Comparison of ENCODE assay signal across 9 cellular contexts in the genomic region with DNA sequence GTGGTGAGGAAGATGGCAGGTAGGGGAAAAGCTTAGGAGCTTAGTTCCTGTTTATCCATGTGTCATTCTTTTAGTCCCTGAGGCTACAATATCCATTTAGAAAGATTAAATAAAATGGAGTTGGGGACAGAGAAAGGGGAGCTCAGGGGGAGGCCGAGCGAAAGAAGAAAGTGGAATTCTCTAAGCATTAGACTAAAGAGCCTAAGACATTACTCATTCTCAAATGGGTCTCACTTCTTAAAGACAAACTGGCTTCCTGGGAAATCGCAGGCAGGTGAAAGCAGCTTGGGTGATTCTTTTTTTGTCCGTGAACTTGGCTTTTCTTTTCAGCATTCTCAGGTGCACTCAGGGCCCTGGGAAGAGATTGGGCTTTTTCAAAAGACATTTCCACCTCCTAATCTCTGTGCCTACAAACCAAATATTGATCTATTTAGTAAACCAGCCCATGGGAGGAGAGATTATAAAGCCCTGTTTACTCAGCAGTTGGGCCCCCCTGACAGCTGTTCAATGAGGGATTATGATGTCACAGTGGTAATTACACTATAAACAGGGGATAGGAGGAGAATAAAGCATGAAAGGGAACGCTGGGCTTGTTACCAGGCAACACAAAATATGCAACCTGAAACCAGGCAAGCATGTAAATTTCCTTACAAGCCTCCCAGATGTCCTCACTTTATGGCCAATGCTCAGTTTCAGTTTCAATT.
DNase-seq lines count a peak whose midpoint lies in the region; ATAC-seq and TF ChIP-seq lines count a peak whose summit lies in the region.
"Had no signal": no experiment of that assay in that cellular context is flagged by ENCODE, and none has a peak within 500 bp of the region (broad histone marks: within the 10 kb centered on the region; RNA-seq: fewer than 3 reads in every experiment).

No MANE protein-coding gene starts in this region.

- H2AFZ ChIP-seq in mesenchymal stem cell (ENCODE audit: low read depth, low read length): no peak overlapping the region

- no peaks in the 10 kb centered on the region for H3K36me3 ChIP-seq in mesenchymal stem cell (ENCODE audit: control insufficient read depth in 1 of 2, insufficient read depth in 2 of 2, low read depth in 1 of 2, low read length in 2 of 2)
- H3K36me3 ChIP-seq: thyroid gland had no signal

- H3K4me1 Mint-ChIP-seq in activated naive CD8-positive, alpha-beta T cell treated with anti-CD3 and anti-CD28 coated beads, Interleukin-2, amount 10 ng/mL, durations not matched to agents 7 days and 5 days: peaks cover 3% of the 10 kb centered on the region
- H3K4me1 Mint-ChIP-seq in activated naive CD8-positive, alpha-beta T cell treated with anti-CD3 and anti-CD28 coated beads for 36 hours: no peaks in the 10 kb centered on the region

- no peaks in the 10 kb centered on the region for H3K4me1 ChIP-seq in mesenchymal stem cell (ENCODE audit: control insufficient read depth, insufficient read depth, low read depth, low read length)

- H3K9me3 Mint-ChIP-seq in activated naive CD8-positive, alpha-beta T cell treated with anti-CD3 and anti-CD28 coated beads, Interleukin-2, amount 10 ng/mL, durations not matched to agents 7 days and 5 days: peaks cover 7% of the 10 kb centered on the region
- H3K9me3 Mint-ChIP-seq in activated naive CD8-positive, alpha-beta T cell treated with anti-CD3 and anti-CD28 coated beads for 36 hours: peaks cover 9% of the 10 kb centered on the region

- no peaks in the 10 kb centered on the region for H3K9me3 ChIP-seq in mesenchymal stem cell (ENCODE audit: control insufficient read depth, low read length)
- H3K9me3 ChIP-seq: thyroid gland had no signal

- no peak overlapping the region for H2BK120ac ChIP-seq in mesenchymal stem cell (ENCODE audit: low read depth, low read length)

- H3K9ac ChIP-seq in mesenchymal stem cell (ENCODE audit: low read length): peak overlapping the region; percentile 93

- no peaks in the 10 kb centered on the region for H3K27me3 Mint-ChIP-seq in activated naive CD8-positive, alpha-beta T cell treated with anti-CD3 and anti-CD28 coated beads, Interleukin-2, amount 10 ng/mL, durations not matched to agents 7 days and 5 days
- no peaks in the 10 kb centered on the region for H3K27me3 Mint-ChIP-seq in activated naive CD8-positive, alpha-beta T cell treated with anti-CD3 and anti-CD28 coated beads for 36 hours

- H2AK5ac ChIP-seq in mesenchymal stem cell (ENCODE audit: low read length, severe bottlenecking): no peak overlapping the region

- H3K27me3 ChIP-seq in mesenchymal stem cell (ENCODE audit: control insufficient read depth in 1 of 2, insufficient read depth in 1 of 2, low read length in 2 of 2): peaks cover 0 to 7% of the 10 kb centered on the region in 2 experiments
- H3K27me3 ChIP-seq: thyroid gland had no signal

- H4K91ac ChIP-seq in mesenchymal stem cell (ENCODE audit: low read length): no peak overlapping the region

- no peak for ATAC-seq in activated naive CD8-positive, alpha-beta T cell treated with anti-CD3 and anti-CD28 coated beads, Interleukin-2, amount 10 ng/mL, durations not matched to agents 7 days and 5 days (ENCODE audit: low read depth)
- ATAC-seq in GM21576 (IDR thresholded peaks at IDR 0.05; ENCODE audit: unreplicated experiment): no peak

- H3K4me3 ChIP-seq in choroid plexus epithelial cell (ENCODE audit: low read depth, low read length): peak overlapping the region; percentile 53
- H3K4me3 ChIP-seq in mesenchymal stem cell (ENCODE audit: insufficient read depth in 1 of 2, low read depth in 1 of 2, low read length in 2 of 2): peak overlapping the region in 1 of 2 experiments; percentile 64
- H3K4me3 ChIP-seq: thyroid gland had no signal

- H3K23ac ChIP-seq in mesenchymal stem cell (ENCODE audit: low read length in 2 of 2): no peak overlapping the region

- H3K4me3 Mint-ChIP-seq in activated naive CD8-positive, alpha-beta T cell treated with anti-CD3 and anti-CD28 coated beads, Interleukin-2, amount 10 ng/mL, durations not matched to agents 7 days and 5 days: peak overlapping the region; percentile 19
- no peak overlapping the region for H3K4me3 Mint-ChIP-seq in activated naive CD8-positive, alpha-beta T cell treated with anti-CD3 and anti-CD28 coated beads for 36 hours

- POLR2A ChIA-PET in activated naive CD8-positive, alpha-beta T cell treated with anti-CD3 and anti-CD28 coated beads, Interleukin-2, amount 10 ng/mL, durations not matched to agents 7 days and 5 days (lab: Charles Lee): no interaction called here

- no peak overlapping the region for H2BK15ac ChIP-seq in mesenchymal stem cell (ENCODE audit: low read depth, poor library complexity, severe bottlenecking)

- H3K79me1 ChIP-seq in mesenchymal stem cell (replicated peaks; ENCODE audit: low read length, poor library complexity, severe bottlenecking): no peaks in the 10 kb centered on the region

- TF ChIP-seq CTCF in choroid plexus epithelial cell (conservative IDR thresholded peaks at IDR 0.05; ENCODE audit: low read depth, low read length): no peak

- H2BK5ac ChIP-seq in mesenchymal stem cell (ENCODE audit: low read depth, low read length, poor library complexity, severe bottlenecking): no peak overlapping the region

- H3K27ac ChIP-seq in mesenchymal stem cell (ENCODE audit: low read length, poor library complexity, severe bottlenecking): peak overlapping the region; percentile 32

- H2BK12ac ChIP-seq in mesenchymal stem cell (ENCODE audit: low read length in 2 of 2): peak overlapping the region; percentile 33 to 38

- no peaks in the 10 kb centered on the region for H3K36me3 Mint-ChIP-seq in activated naive CD8-positive, alpha-beta T cell treated with anti-CD3 and anti-CD28 coated beads, Interleukin-2, amount 10 ng/mL, durations not matched to agents 7 days and 5 days
- no peaks in the 10 kb centered on the region for H3K36me3 Mint-ChIP-seq in activated naive CD8-positive, alpha-beta T cell treated with anti-CD3 and anti-CD28 coated beads for 36 hours

- H3K4ac ChIP-seq in mesenchymal stem cell (ENCODE audit: low read depth in 1 of 2, low read length in 2 of 2): no peak overlapping the region

- no peak overlapping the region for H3K27ac Mint-ChIP-seq in activated naive CD8-positive, alpha-beta T cell treated with anti-CD3 and anti-CD28 coated beads, Interleukin-2, amount 10 ng/mL, durations not matched to agents 7 days and 5 days
- H3K27ac Mint-ChIP-seq in activated naive CD8-positive, alpha-beta T cell treated with anti-CD3 and anti-CD28 coated beads for 36 hours: no peak overlapping the region

- H3K18ac ChIP-seq in mesenchymal stem cell (ENCODE audit: low read depth in 1 of 2, low read length in 2 of 2): peak overlapping the region in 1 of 2 experiments; percentile 37

- H4K8ac ChIP-seq in mesenchymal stem cell (ENCODE audit: low read length): no peak overlapping the region

- DNase-seq in activated naive CD8-positive, alpha-beta T cell treated with anti-CD3 and anti-CD28 coated beads, Interleukin-2, amount 10 ng/mL, durations not matched to agents 7 days and 5 days: no peak
- no peak for DNase-seq in activated naive CD8-positive, alpha-beta T cell treated with anti-CD3 and anti-CD28 coated beads for 36 hours
- peak; percentile 91 for DNase-seq in NCI-H2171 (lab: John Stamatoyannopoulos, UW)
- DNase-seq in choroid plexus epithelial cell (ENCODE audit: low read depth): peak; percentile 87
- peak; percentile 96 for DNase-seq in mesenchymal stem cell
- no peak for DNase-seq in C1 segment of cervical spinal cord (lab: John Stamatoyannopoulos, UW)
- DNase-seq in stimulated activated CD4-positive, alpha-beta T cell treated with anti-CD3 and anti-CD28 coated beads, Interleukin-4, amount 100 ng/mL, for 4 hours: no peak

- H3K4me2 ChIP-seq in mesenchymal stem cell (ENCODE audit: low read length, poor library complexity, severe bottlenecking): peak overlapping the region; percentile 46

- H3K14ac ChIP-seq in mesenchymal stem cell (ENCODE audit: low read length in 2 of 2): no peak overlapping the region

- WGBS in mesenchymal stem cell: 35% methylated on average over 3 of the region's 5 CpGs

Comparison
In these comparisons a context has a peak if more than half of its experiments do, and no peak if none do; other contexts are left out.
1. DNase-seq: peak in NCI-H2171 (single experiment), choroid plexus epithelial cell (single experiment) and mesenchymal stem cell (single experiment); none in activated naive CD8-positive, alpha-beta T cell treated with anti-CD3 and anti-CD28 coated beads, Interleukin-2, amount 10 ng/mL, durations not matched to agents 7 days and 5 days (single experiment), activated naive CD8-positive, alpha-beta T cell treated with anti-CD3 and anti-CD28 coated beads for 36 hours (single experiment), C1 segment of cervical spinal cord (0 of 14) and stimulated activated CD4-positive, alpha-beta T cell treated with anti-CD3 and anti-CD28 coated beads, Interleukin-4, amount 100 ng/mL, for 4 hours (0 of 2).